ENCODE assay signal across 8 cellular contexts in the genomic region with DNA sequence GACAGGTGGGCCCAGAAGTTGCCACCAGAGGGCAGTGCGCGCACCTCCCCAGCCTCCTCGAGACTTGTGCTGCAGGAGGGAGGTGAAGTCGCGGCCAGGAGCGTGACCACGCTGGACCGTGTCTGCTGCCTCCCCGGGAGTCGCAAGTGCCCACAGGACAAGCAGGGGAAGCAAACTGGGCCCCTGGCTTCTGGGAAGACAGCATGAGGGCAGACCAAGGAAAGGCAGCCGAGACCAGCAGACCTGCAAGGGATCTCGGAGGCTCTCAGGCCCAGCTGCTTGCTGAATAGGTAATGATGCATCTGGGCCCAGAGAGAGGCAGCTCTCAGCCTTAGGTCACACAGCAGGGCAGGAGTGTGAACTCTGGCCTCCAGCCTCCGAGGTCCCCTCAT. TPM values are rescaled to one million over a fixed set of nuclear protein-coding genes. Genes with fewer than 3 reads are reported as not detected.
DNase-seq lines count a peak whose midpoint lies in the region; ATAC-seq, FAIRE-seq and TF ChIP-seq lines count a peak whose summit lies in the region.

No MANE protein-coding gene starts in this region.

- in situ Hi-C loops in GM13976 (cut with MboI; ENCODE audit: low sequenced_read_pairs, unreplicated experiment) = no loop called here

- FAIRE-seq in A549 (lab: Jason Lieb, UNC) = no peak

- WGBS in A549 (ENCODE audit: missing lambda C conversion rate) = 3% methylated on average over 9 of the region's 13 CpGs
- WGBS in endodermal cell (ENCODE audit: insufficient coverage in 1 of 2, insufficient read length in 1 of 2), 2 experiments = 25 to 27% methylated on average over 12 to 13 of the region's 13 CpGs

- H3K9me3 ChIP-seq in A549 = peaks cover under 1% of the 10 kb centered on the region; the same call in 1 of the 3 replicates
- H3K9me3 ChIP-seq in endodermal cell (ENCODE audit: control insufficient read depth, low read length) = no peaks in the 10 kb centered on the region
- H3K9me3 ChIP-seq in mucosa of descending colon = no peaks in the 10 kb centered on the region

- TF ChIP-seq POLR2A in A549 (IDR thresholded peaks at IDR 0.05; ENCODE audit: low read length) = no peak; the same call in 1 of the 2 replicates

- DNase-seq in A549 (ENCODE audit: low read depth in 1 of 2, low spot score in 1 of 2) (peak; percentile 84 to 91), GM13976 (ENCODE audit: low spot score) (peak; percentile 90), NOMO-1 treated with DMSO at 0.1 percent for 48 hours (lab: John Stamatoyannopoulos, UW; ENCODE audit: unreplicated experiment) (peak; percentile 66), endodermal cell (peak; percentile 95), mucosa of descending colon (peak; percentile 91 to 95 (median 94))
- peak; percentile 70 to 81 (median 79) for DNase-seq in activated CD8-positive, alpha-beta memory T cell treated with anti-CD3 and anti-CD28 coated beads for 48 hours (ENCODE audit: low read depth in 2 of 3, low spot score in 2 of 3)
- DNase-seq in stimulated activated CD8-positive, alpha-beta memory T cell treated with anti-CD3 and anti-CD28 coated beads, Interleukin-4, amount 100 ng/mL, for 1 hour (ENCODE audit: low read depth in 2 of 2, low spot score in 1 of 2) = peak; percentile 73

- no peak for TF ChIP-seq EP300 in A549 (IDR thresholded peaks at IDR 0.05)

- peaks cover 1% of the 10 kb centered on the region for H3K9me3 Mint-ChIP-seq in endodermal cell

- H3K36me3 Mint-ChIP-seq in endodermal cell (ENCODE audit: low read depth) = no peaks in the 10 kb centered on the region

- POLR2A ChIA-PET in A549 (lab: Yijun Ruan, JAX) = interaction anchor here (1.0 to 1.3 kb wide), 2 partner anchors 21 to 33 kb away, joined by 3 read pairs; partner anchors contain the start of gene C1QTNF6

- TF ChIP-seq CTCF in A549 (IDR thresholded peaks at IDR 0.05) (peak; percentile 80), GM13976 (IDR thresholded peaks at IDR 0.05; ENCODE audit: borderline replicate concordance, control extremely low read depth, extremely low read depth, insufficient read depth, missing control alignments) (peak; percentile 91), endodermal cell (conservative IDR thresholded peaks at IDR 0.05) (peak; percentile 94), mucosa of descending colon (IDR thresholded peaks at IDR 0.05) (peak; percentile 91)

- H3K27me3 ChIP-seq in endodermal cell (ENCODE audit: control insufficient read depth, insufficient read depth, low read length, poor library complexity, severe bottlenecking) = no peaks in the 10 kb centered on the region

- no peak overlapping the region for H3K27ac Mint-ChIP-seq in endodermal cell

- peaks cover 42% of the 10 kb centered on the region for H3K4me1 ChIP-seq in A549
- H3K4me1 ChIP-seq in endodermal cell (ENCODE audit: control insufficient read depth, insufficient read depth, low read length) = no peaks in the 10 kb centered on the region
- H3K4me1 ChIP-seq in mucosa of descending colon (ENCODE audit: low read depth) = peaks cover 21% of the 10 kb centered on the region

- H3K4me3 ChIP-seq in A549 = 0 out of 3 replicates have a peak overlapping the region, but pooled peaks have one; percentile 4
- H3K4me3 ChIP-seq in endodermal cell (ENCODE audit: low read length) = no peak overlapping the region
- no peak overlapping the region for H3K4me3 ChIP-seq in mucosa of descending colon

- peak overlapping the region; percentile 65 for H3K4me2 ChIP-seq in A549

- peaks cover 8% of the 10 kb centered on the region for H3K27me3 Mint-ChIP-seq in endodermal cell (ENCODE audit: insufficient read depth)

- peaks cover 4% of the 10 kb centered on the region for H3K4me1 Mint-ChIP-seq in endodermal cell

- intact Hi-C loops in mucosa of descending colon (cut with DNase I, micrococcal nuclease) = no loop called here

- no peak overlapping the region for H3K9ac ChIP-seq in endodermal cell (ENCODE audit: extremely low read depth, low read length, poor library complexity, severe bottlenecking)

- H3K36me3 ChIP-seq in endodermal cell (ENCODE audit: control insufficient read depth, insufficient read depth, low read length) (no peaks in the 10 kb centered on the region), mucosa of descending colon (ENCODE audit: low read depth) (no peaks in the 10 kb centered on the region)

- peak; percentile 77 to 85 for TF ChIP-seq RAD21 in A549 (conservative IDR thresholded peaks at IDR 0.05 in 1 of 2, IDR thresholded peaks at IDR 0.05 in 1 of 2)

- H3K27ac ChIP-seq in A549 = peak overlapping the region; percentile 87
- H3K27ac ChIP-seq in endodermal cell (ENCODE audit: low read depth, low read length) = no peak overlapping the region

- CTCF ChIA-PET in A549 (lab: Yijun Ruan, JAX) = interaction anchor here (0.7 to 9.6 kb wide), 16 partner anchors 9 to 288 kb away, joined by 3 to 126 read pairs (median 6); partner anchors contain the start of gene C1QTNF6

- H3K4me3 Mint-ChIP-seq in endodermal cell = no peak overlapping the region

- ATAC-seq in A549 (peak; percentile 94 to 99), mucosa of descending colon (peak; percentile 86), GM21825 (IDR thresholded peaks at IDR 0.05; ENCODE audit: unreplicated experiment) (no peak)

TF ChIP-seq in A549, 52 proteins besides CTCF, POLR2A, EP300 and RAD21 (continues in another document):
- TF ChIP-seq RCOR1 (IDR thresholded peaks at IDR 0.05; ENCODE audit: low read depth, low read length) (no peak), POLR2AphosphoS2 (conservative IDR thresholded peaks at IDR 0.05; ENCODE audit: low read length) (no peak), MAZ (IDR thresholded peaks at IDR 0.05; ENCODE audit: borderline replicate concordance, low read depth, low read length) (no peak), TP53 (CRISPR knock-in tag; IDR thresholded peaks at IDR 0.05) (no peak), MAX (IDR thresholded peaks at IDR 0.05) (peak; percentile 83), FOXS1 (CRISPR knock-in tag; IDR thresholded peaks at IDR 0.05) (no peak), RNF2 (IDR thresholded peaks at IDR 0.05; ENCODE audit: borderline replicate concordance, low read depth) (no peak), ZFP36 (IDR thresholded peaks at IDR 0.05; ENCODE audit: borderline replicate concordance, partially characterized antibody) (peak; percentile 81)
- TF ChIP-seq, protein P1, sequence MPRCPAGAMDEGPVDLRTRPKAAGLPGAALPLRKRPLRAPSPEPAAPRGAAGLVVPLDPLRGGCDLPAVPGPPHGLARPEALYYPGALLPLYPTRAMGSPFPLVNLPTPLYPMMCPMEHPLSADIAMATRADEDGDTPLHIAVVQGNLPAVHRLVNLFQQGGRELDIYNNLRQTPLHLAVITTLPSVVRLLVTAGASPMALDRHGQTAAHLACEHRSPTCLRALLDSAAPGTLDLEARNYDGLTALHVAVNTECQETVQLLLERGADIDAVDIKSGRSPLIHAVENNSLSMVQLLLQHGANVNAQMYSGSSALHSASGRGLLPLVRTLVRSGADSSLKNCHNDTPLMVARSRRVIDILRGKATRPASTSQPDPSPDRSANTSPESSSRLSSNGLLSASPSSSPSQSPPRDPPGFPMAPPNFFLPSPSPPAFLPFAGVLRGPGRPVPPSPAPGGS (IDR thresholded peaks at IDR 0.05) = no peak

RNA-seq across cellular contexts. Expression of gene IL2RB, which starts 17.0 kb away (rescaled TPM):
- polyA plus RNA-seq in A549 (2011; rRNA removed) (0.05 and 0.14 TPM in 2 replicates), A549 (2017; fragmentation: RNase III; extraction: RNeasy Plus Mini Kit Qiagen cat#74134 plus additional on column Dnase treatment) (0.04 to 0.17 TPM (median 0.05 TPM) in 3 replicates)
- 0.05 and 0.09 TPM in 2 replicates for polyA plus RNA-seq in A549 (2012; cell fraction: cytosol; rRNA removed)
- polyA plus RNA-seq in A549 (2012; cell fraction: nucleus; rRNA removed) = 0.09 and 0.12 TPM in 2 replicates
- polyA minus RNA-seq in A549 (2011; rRNA and poly(A)+ RNA removed) = not detected in 2 replicates
- total RNA-seq in endodermal cell (under 1 TPM; 0.15 to 0.42 TPM), mucosa of descending colon (1 to 10 TPM; 4.5 to 5.8 (median 5.3) TPM)
- polyA plus RNA-seq in endodermal cell (2013, experiment 1 of 2) = 1.1 TPM
- polyA plus RNA-seq in endodermal cell (2013, experiment 2 of 2) = 1.5 TPM

RNA-seq across cellular contexts. Expression of gene C1QTNF6, which starts 21.4 kb away (rescaled TPM):
- polyA plus RNA-seq in A549 (2011; rRNA removed) (18.6 and 24.7 TPM in 2 replicates), A549 (2017; fragmentation: RNase III; extraction: RNeasy Plus Mini Kit Qiagen cat#74134 plus additional on column Dnase treatment) (17.6 to 26.7 TPM (median 24.5 TPM) in 3 replicates)
- 14.8 and 26.9 TPM in 2 replicates for polyA plus RNA-seq in A549 (2012; cell fraction: cytosol; rRNA removed)
- 33.8 and 39.1 TPM in 2 replicates for polyA plus RNA-seq in A549 (2012; cell fraction: nucleus; rRNA removed)
- polyA minus RNA-seq in A549 (2011; rRNA and poly(A)+ RNA removed) = 11.1 and 12.9 TPM in 2 replicates
- total RNA-seq in endodermal cell (10 to 100 TPM; 15.5 to 16.9 TPM), mucosa of descending colon (10 to 100 TPM in 2 of 3 donors, 1 to 10 TPM in 1; 8.9 to 22.5 (median 13.3) TPM)
- 17.3 TPM for polyA plus RNA-seq in endodermal cell (2013, experiment 1 of 2)
- polyA plus RNA-seq in endodermal cell (2013, experiment 2 of 2) = 18.8 TPM

RNA-seq across cellular contexts. Expression of gene SSTR3, which starts 45.6 kb away (rescaled TPM):
- polyA plus RNA-seq in A549 (2011; rRNA removed) (not detected in 2 replicates), A549 (2017; fragmentation: RNase III; extraction: RNeasy Plus Mini Kit Qiagen cat#74134 plus additional on column Dnase treatment) (not detected in 3 replicates)
- not detected in 2 replicates for polyA plus RNA-seq in A549 (2012; cell fraction: cytosol; rRNA removed)
- 0.07 TPM in 1 of 2 replicates, not detected in the other for polyA plus RNA-seq in A549 (2012; cell fraction: nucleus; rRNA removed)
- polyA minus RNA-seq in A549 (2011; rRNA and poly(A)+ RNA removed) = not detected in 2 replicates
- total RNA-seq in endodermal cell (under 1 TPM; 0.11 to 0.20 TPM), mucosa of descending colon (under 1 TPM in 2 of 3 donors, not detected in 1; 0.09 to 0.10 TPM)
- polyA plus RNA-seq in endodermal cell (2013, experiment 1 of 2) = 0.14 TPM
- polyA plus RNA-seq in endodermal cell (2013, experiment 2 of 2) = 0.12 TPM

RNA-seq across cellular contexts. Expression of gene TMPRSS6, which starts 57.2 kb away (rescaled TPM):
- not detected in 2 replicates for polyA plus RNA-seq in A549 (2011; rRNA removed)
- polyA plus RNA-seq in A549 (2012; cell fraction: cytosol; rRNA removed) = 0.01 TPM in 1 of 2 replicates, not detected in the other
- polyA plus RNA-seq in A549 (2012; cell fraction: nucleus; rRNA removed) = 0.05 TPM in 1 of 2 replicates, not detected in the other
- polyA plus RNA-seq in A549 (2017; fragmentation: RNase III; extraction: RNeasy Plus Mini Kit Qiagen cat#74134 plus additional on column Dnase treatment) = not detected in 3 replicates
- polyA minus RNA-seq in A549 (2011; rRNA and poly(A)+ RNA removed) = not detected in 2 replicates
- total RNA-seq in endodermal cell = under 1 TPM; 0.22 to 0.31 TPM
- polyA plus RNA-seq in endodermal cell (2013, experiment 1 of 2) = not detected
- polyA plus RNA-seq in endodermal cell (2013, experiment 2 of 2) = not detected
- total RNA-seq in mucosa of descending colon = under 1 TPM in 2 of 3 donors, not detected in 1; 0.29 to 0.46 TPM
